Comparison of ENCODE assay signal across 17 cellular contexts in the genomic region with DNA sequence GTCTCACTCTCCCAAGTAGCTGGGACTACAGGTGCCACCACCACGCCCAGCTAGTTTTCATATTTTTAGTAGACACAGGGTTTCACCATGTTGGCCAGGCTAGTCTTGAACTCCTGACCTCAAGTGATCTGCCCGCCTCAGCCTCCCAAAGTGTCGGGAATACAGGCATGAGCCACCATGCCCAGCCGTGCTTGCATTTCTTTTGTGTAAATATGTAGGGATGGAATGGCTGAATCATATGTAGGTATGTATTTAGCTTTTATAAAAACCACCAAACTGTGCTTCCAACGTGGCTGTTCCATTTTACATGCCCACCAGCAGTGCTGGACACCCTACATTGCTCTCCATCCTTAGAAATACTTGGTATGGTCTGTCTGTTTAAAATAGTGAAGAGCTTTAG. TPM values are rescaled to one million over a fixed set of nuclear protein-coding genes. Genes with fewer than 3 reads are reported as not detected.
DNase-seq lines count a peak whose midpoint lies in the region; TF ChIP-seq lines count a peak whose summit lies in the region.
"Had no signal": no experiment of that assay in that cellular context is flagged by ENCODE, and none has a peak within 500 bp of the region (broad histone marks: within the 10 kb centered on the region; RNA-seq: fewer than 3 reads in every experiment).

No MANE protein-coding gene starts in this region.

- no peak for TF ChIP-seq CTCF in testis (IDR thresholded peaks at IDR 0.05)
- no peak for TF ChIP-seq CTCF in mammary epithelial cell (conservative IDR thresholded peaks at IDR 0.05 in 1 of 2, IDR thresholded peaks at IDR 0.05 in 1 of 2; ENCODE audit: extremely low read depth in 1 of 2, insufficient read depth in 1 of 2, low read depth in 1 of 2, low read length in 2 of 2)

- DNase-seq in activated effector memory CD4-positive, alpha-beta T cell treated with anti-CD3 and anti-CD28 coated beads, Interleukin-2, amount 50 U/mL, for 16 hours: peak; percentile 10
- no peak for DNase-seq in activated effector memory CD4-positive, alpha-beta T cell treated with Interleukin-2 at 50 U/mL for 16 hours
- DNase-seq in islet precursor cell: peak; percentile 26
- DNase-seq in testis: peak; percentile 6
- no peak for DNase-seq in NCI-H345 treated with DMSO at 0.1 percent for 48 hours (lab: John Stamatoyannopoulos, UW; ENCODE audit: unreplicated experiment)
- DNase-seq in mammary epithelial cell: no peak
- no peak for DNase-seq in NCI-H2227 treated with DMSO at 0.1 percent for 48 hours (lab: John Stamatoyannopoulos, UW)
- DNase-seq: C1 segment of cervical spinal cord; Calu3; CD4-positive, alpha-beta memory T cell; COR-L47; DMS53; DMS79 treated with DMSO at 0.1 percent for 48 hours; GF-D8; GOT3; HCEC 1CT had no signal

- 84 to 93% methylated on average over 5 of the region's 5 CpGs for WGBS in testis, 2 donors
- WGBS in mammary epithelial cell (ENCODE audit: low coverage, missing lambda C conversion rate): 75% methylated on average over 5 of the region's 5 CpGs

- intact Hi-C loops in testis (cut with DNase I; ENCODE audit: low total_unique reads) (no loop called here), mammary epithelial cell (cut with micrococcal nuclease) (no loop called here)

- CTCF ChIA-PET in mammary epithelial cell (lab: Charles Lee; ENCODE audit: low non-redundant PET): no interaction called here

- H3K4me2 ChIP-seq in mammary epithelial cell (ENCODE audit: insufficient read depth, low read depth, low read length): no peak overlapping the region

- H4K20me1 ChIP-seq in mammary epithelial cell (ENCODE audit: insufficient read depth, low read length): no peaks in the 10 kb centered on the region

- no TSS peak for BruUV-seq in mammary epithelial cell (replicated peaks; lab: Mats Ljungman, UMichigan)

- H3K79me2 ChIP-seq in mammary epithelial cell (ENCODE audit: insufficient read depth, low read length): no peaks in the 10 kb centered on the region

- in situ Hi-C loops in mammary epithelial cell (cut with MboI; ENCODE audit: low sequenced_read_pairs in 2 of 2): no loop called here

- dilution Hi-C loops in mammary epithelial cell (cut with HindIII; ENCODE audit: low sequenced_read_pairs): no loop called here

- H3K27me3 ChIP-seq in testis: no peaks in the 10 kb centered on the region
- H3K27me3 ChIP-seq in mammary epithelial cell (ENCODE audit: insufficient read depth, low read length): no peaks in the 10 kb centered on the region

- H3K27ac ChIP-seq in testis (no peak overlapping the region), mammary epithelial cell (ENCODE audit: insufficient read depth, low read depth, low read length) (no peak overlapping the region)

- H3K36me3 ChIP-seq in testis (ENCODE audit: low read depth, missing control alignments) (no peaks in the 10 kb centered on the region), mammary epithelial cell (ENCODE audit: insufficient read depth, low read length) (no peaks in the 10 kb centered on the region)

- H3K4me3 ChIP-seq in testis (no peak overlapping the region), mammary epithelial cell (replicated peaks in 1 of 3; ENCODE audit: insufficient read depth in 1 of 3, low read depth in 2 of 3, low read length in 3 of 3) (no peak overlapping the region)

- H3K9me3 ChIP-seq in testis (no peaks in the 10 kb centered on the region), mammary epithelial cell (replicated peaks; ENCODE audit: insufficient read depth, low read length) (no peaks in the 10 kb centered on the region)

- H3K4me1 ChIP-seq in testis (no peaks in the 10 kb centered on the region), mammary epithelial cell (ENCODE audit: insufficient read depth, low read length) (no peaks in the 10 kb centered on the region)

- no peak for TF ChIP-seq POLR2A in testis (IDR thresholded peaks at IDR 0.05)

- H2AFZ ChIP-seq in mammary epithelial cell (ENCODE audit: low read depth, low read length): no peak overlapping the region

- no peak overlapping the region for H3K9ac ChIP-seq in mammary epithelial cell (ENCODE audit: insufficient read depth, low read length)

RNA-seq across cellular contexts. Expression of a gene that starts 32.8 kb away (rescaled TPM):
- total RNA-seq in testis: 10 to 100 TPM; 35.9 to 68.0 TPM
- polyA plus RNA-seq in testis (ENCODE audit: insufficient read depth, low read depth, low replicate concordance): 134 TPM
- 10 to 100 TPM; 12.2 to 64.3 TPM for total RNA-seq in mammary epithelial cell
- 12.0 TPM for polyA plus RNA-seq in mammary epithelial cell
- 45.1 TPM for polyA minus RNA-seq in mammary epithelial cell
- total RNA-seq: G401 had no signal

Comparison
In these comparisons a context has a peak if more than half of its experiments do, and no peak if none do; other contexts are left out.
1. DNase-seq: peak in activated effector memory CD4-positive, alpha-beta T cell treated with anti-CD3 and anti-CD28 coated beads, Interleukin-2, amount 50 U/mL, for 16 hours (single experiment), islet precursor cell (single experiment) and testis (single experiment); none in activated effector memory CD4-positive, alpha-beta T cell treated with Interleukin-2 at 50 U/mL for 16 hours (single experiment), NCI-H345 treated with DMSO at 0.1 percent for 48 hours (single experiment), mammary epithelial cell (single experiment) and NCI-H2227 treated with DMSO at 0.1 percent for 48 hours (single experiment).